ENCODE assay signal across 8 cellular contexts in genomic region chr3:136250226-136250861, GRCh38. TPM values are rescaled to one million over a fixed set of nuclear protein-coding genes. Genes with fewer than 3 reads are reported as not detected.
DNase-seq lines count a peak whose midpoint lies in the region; ATAC-seq, FAIRE-seq and TF ChIP-seq lines count a peak whose summit lies in the region.

PCCB (plus strand) TSS chr3:136250340; CDS start chr3:136250376, 36 bp downstream.

- peak within 1 kb of the TSS; percentile 39 to 87 for H3K9ac ChIP-seq in kidney (ENCODE audit: low read length in 2 of 2)

- no peaks in the 10 kb centered on the region for H3K36me3 ChIP-seq in kidney (ENCODE audit: control insufficient read depth in 1 of 2, insufficient read depth in 2 of 2, low read length in 2 of 2)

- H3K4me3 ChIP-seq in kidney (ENCODE audit: low read length in 2 of 2): peak within 1 kb of the TSS; percentile 72 to 76

- intact Hi-C loops in kidney (cut with DNase I): no loop called here

- no peaks in the 10 kb centered on the region for H3K9me3 ChIP-seq in kidney (ENCODE audit: control insufficient read depth in 1 of 2, low read length in 2 of 2)

- DNase-seq in Ammon's horn (ENCODE audit: low spot score): peak; percentile 94
- DNase-seq in NCI-H446 treated with DMSO at 0.1 percent for 48 hours (lab: John Stamatoyannopoulos, UW): peak; percentile 91
- DNase-seq in activated CD4-positive, CD25-positive, alpha-beta regulatory T cell treated with anti-CD3 and anti-CD28 coated beads, Interleukin-2, amount 50 U/mL, for 72 hours: peak; percentile 91
- DNase-seq in cerebellar nuclear complex (lab: John Stamatoyannopoulos, UW): peak; percentile 23 to 68
- peak; percentile 97 for DNase-seq in kidney
- DNase-seq in stimulated activated CD4-positive, alpha-beta T cell treated with anti-CD3 and anti-CD28 coated beads, Interleukin-15, amount 100 ng/mL, for 24 hours: peak; percentile 96

- peak; percentile 80 for TF ChIP-seq CTCF in kidney (IDR thresholded peaks at IDR 0.05; ENCODE audit: borderline replicate concordance, extremely low read depth, insufficient read depth)

- ATAC-seq in GM19043 (IDR thresholded peaks at IDR 0.05; ENCODE audit: low read depth, unreplicated experiment) (peak; percentile 93), HG03378 (IDR thresholded peaks at IDR 0.05; ENCODE audit: unreplicated experiment) (peak; percentile 94)

- H3K4me1 ChIP-seq in kidney (ENCODE audit: control insufficient read depth in 1 of 2, insufficient read depth in 1 of 2, low read depth in 1 of 2, low read length in 2 of 2): peaks cover 7 to 8% of the 10 kb centered on the region in 2 donors

- H3K27ac ChIP-seq in kidney (ENCODE audit: low read depth in 2 of 2, low read length in 2 of 2): peak within 1 kb of the TSS; percentile 82 to 84

- FAIRE-seq in kidney (lab: Jason Lieb, UNC): no peak

RNA-seq across cellular contexts. Expression of gene PCCB, which starts in this region (rescaled TPM):
- 37.1 TPM for total RNA-seq in kidney
- 90.0 TPM for polyA plus RNA-seq in kidney (ENCODE audit: insufficient read depth, low read depth, low replicate concordance)

Comparison
In these comparisons a context has a peak if more than half of its experiments do, and no peak if none do; other contexts are left out.
1. Peak in every context shown above with its lines: DNase-seq, ATAC-seq, H3K4me3 ChIP-seq and H3K27ac ChIP-seq.
2. DNase-seq: peak in every context shown above with its lines; median percentile 97 in kidney; 96 in stimulated activated CD4-positive, alpha-beta T cell treated with anti-CD3 and anti-CD28 coated beads, Interleukin-15, amount 100 ng/mL, for 24 hours; 94 in Ammon's horn; 91 in NCI-H446 treated with DMSO at 0.1 percent for 48 hours; 91 in activated CD4-positive, CD25-positive, alpha-beta regulatory T cell treated with anti-CD3 and anti-CD28 coated beads, Interleukin-2, amount 50 U/mL, for 72 hours; 46 in cerebellar nuclear complex.